Comparison of ENCODE assay signal across 36 cellular contexts in the genomic region with DNA sequence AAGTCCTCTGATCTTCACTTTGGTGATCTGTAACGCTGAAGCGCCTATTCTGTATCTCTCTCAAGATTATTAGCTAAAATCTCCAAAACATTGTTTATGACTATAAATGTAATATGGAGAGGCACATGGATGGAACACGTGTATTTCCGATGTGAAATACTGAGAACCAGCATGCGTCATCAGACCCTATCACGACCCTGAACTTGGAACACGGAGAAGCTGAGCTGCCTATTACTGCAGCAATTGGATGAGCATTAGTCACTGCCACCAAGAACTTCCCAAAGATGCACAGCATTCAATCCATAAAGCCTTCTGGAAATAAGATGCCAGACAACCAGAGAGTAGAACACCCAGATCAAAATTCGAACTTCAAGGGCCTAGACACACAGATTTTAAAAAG.
"Had no signal": no experiment of that assay in that cellular context is flagged by ENCODE, and none has a peak within 500 bp of the region (broad histone marks: within the 10 kb centered on the region; RNA-seq: fewer than 3 reads in every experiment).

No MANE protein-coding gene starts in this region.

- H3K4me3 Mint-ChIP-seq: activated CD4-positive, alpha-beta memory T cell treated with anti-CD3 and anti-CD28 coated beads, Interleukin-2, amount 10 ng/mL, durations not matched to agents 7 days and 5 days; activated CD4-positive, alpha-beta T cell treated with anti-CD3 and anti-CD28 coated beads for 36 hours; activated CD4-positive, alpha-beta T cell treated with anti-CD3 and anti-CD28 coated beads, Interleukin-2, amount 10 ng/mL, durations not matched to agents 7 days and 5 days; activated CD8-positive, alpha-beta memory T cell treated with anti-CD3 and anti-CD28 coated beads, Interleukin-2, amount 10 ng/mL, durations not matched to agents 7 days and 5 days; activated CD8-positive, alpha-beta T cell treated with anti-CD3 and anti-CD28 coated beads, Interleukin-2, amount 10 ng/mL, durations not matched to agents 7 days and 5 days; activated naive CD4-positive, alpha-beta T cell treated with anti-CD3 and anti-CD28 coated beads, Interleukin-2, amount 10 ng/mL, durations not matched to agents 7 days and 5 days; activated naive CD4-positive, alpha-beta T cell treated with anti-CD3 and anti-CD28 coated beads, Interleukin-2, amount 50 U/mL, for 24 hours; activated naive CD8-positive, alpha-beta T cell; activated naive CD8-positive, alpha-beta T cell treated with anti-CD3 and anti-CD28 coated beads, Interleukin-2, amount 10 ng/mL, durations not matched to agents 7 days and 5 days; activated naive CD8-positive, alpha-beta T cell treated with anti-CD3 and anti-CD28 coated beads, Interleukin-2, amount 50 U/mL, for 24 hours; activated T-cell treated with anti-CD3 and anti-CD28 coated beads, Interleukin-2, amount 50 U/mL, for 24 hours; brain; central memory CD8-positive, alpha-beta T cell; T-helper 1 cell treated with Interleukin-12 subunit alpha and Interleukin-12 subunit beta and Interleukin-4 antibody, amounts not matched to agents 30 μg/mL and 1 μg/mL, for 36 hours; T-helper 2 cell treated with Interferon-gamma antibody and Interleukin-4, amounts not matched to agents 5 μg/mL and 100 μg/mL, for 36 hours; WTC11 had no signal

- H3K27me3 Mint-ChIP-seq: activated CD4-positive, alpha-beta memory T cell treated with anti-CD3 and anti-CD28 coated beads, Interleukin-2, amount 10 ng/mL, durations not matched to agents 7 days and 5 days; activated CD4-positive, alpha-beta T cell treated with anti-CD3 and anti-CD28 coated beads for 36 hours; activated CD4-positive, alpha-beta T cell treated with anti-CD3 and anti-CD28 coated beads, Interleukin-2, amount 10 ng/mL, durations not matched to agents 7 days and 5 days; activated CD8-positive, alpha-beta memory T cell treated with anti-CD3 and anti-CD28 coated beads, Interleukin-2, amount 10 ng/mL, durations not matched to agents 7 days and 5 days; activated naive CD4-positive, alpha-beta T cell treated with anti-CD3 and anti-CD28 coated beads, Interleukin-2, amount 10 ng/mL, durations not matched to agents 7 days and 5 days; activated naive CD4-positive, alpha-beta T cell treated with anti-CD3 and anti-CD28 coated beads, Interleukin-2, amount 50 U/mL, for 24 hours; activated naive CD8-positive, alpha-beta T cell; activated naive CD8-positive, alpha-beta T cell treated with anti-CD3 and anti-CD28 coated beads, Interleukin-2, amount 10 ng/mL, durations not matched to agents 7 days and 5 days; activated naive CD8-positive, alpha-beta T cell treated with anti-CD3 and anti-CD28 coated beads, Interleukin-2, amount 50 U/mL, for 24 hours; activated T-cell treated with anti-CD3 and anti-CD28 coated beads, Interleukin-2, amount 50 U/mL, for 24 hours; brain; central memory CD8-positive, alpha-beta T cell had no signal

- H3K9me3 Mint-ChIP-seq: activated CD4-positive, alpha-beta memory T cell treated with anti-CD3 and anti-CD28 coated beads, Interleukin-2, amount 10 ng/mL, durations not matched to agents 7 days and 5 days; activated CD4-positive, alpha-beta T cell treated with anti-CD3 and anti-CD28 coated beads, Interleukin-2, amount 10 ng/mL, durations not matched to agents 7 days and 5 days; activated naive CD4-positive, alpha-beta T cell treated with anti-CD3 and anti-CD28 coated beads, Interleukin-2, amount 10 ng/mL, durations not matched to agents 7 days and 5 days; activated naive CD4-positive, alpha-beta T cell treated with anti-CD3 and anti-CD28 coated beads, Interleukin-2, amount 50 U/mL, for 24 hours; activated naive CD8-positive, alpha-beta T cell treated with anti-CD3 and anti-CD28 coated beads, Interleukin-2, amount 10 ng/mL, durations not matched to agents 7 days and 5 days; activated naive CD8-positive, alpha-beta T cell treated with anti-CD3 and anti-CD28 coated beads, Interleukin-2, amount 50 U/mL, for 24 hours; activated T-cell treated with anti-CD3 and anti-CD28 coated beads, Interleukin-2, amount 50 U/mL, for 24 hours; activated T-helper 2 cell treated with anti-CD3 and anti-CD28 coated beads, Interferon-gamma antibody, Interleukin-2, Interleukin-4, amounts not matched to agents 10 μg/mL and 5 μg/mL and 100 μg/mL, durations not matched to agents 14 hours and 24 hours and 36 hours; brain; central memory CD8-positive, alpha-beta T cell; T-helper 1 cell treated with Interleukin-12 subunit alpha and Interleukin-12 subunit beta and Interleukin-4 antibody, amounts not matched to agents 30 μg/mL and 1 μg/mL, for 36 hours; T-helper 2 cell treated with Interferon-gamma antibody and Interleukin-4, amounts not matched to agents 5 μg/mL and 100 μg/mL, for 36 hours; WTC11 had no signal

- ATAC-seq: activated CD4-positive, alpha-beta T cell treated with anti-CD3 and anti-CD28 coated beads for 36 hours; activated CD4-positive, CD25-positive, alpha-beta regulatory T cell treated with anti-CD3 and anti-CD28 coated beads, Interleukin-2, amount 50 U/mL, for 24 hours; activated CD8-positive, alpha-beta memory T cell treated with anti-CD3 and anti-CD28 coated beads, Interleukin-2, amount 10 ng/mL, durations not matched to agents 7 days and 5 days; activated CD8-positive, alpha-beta T cell treated with anti-CD3 and anti-CD28 coated beads, Interleukin-2, amount 10 ng/mL, durations not matched to agents 7 days and 5 days; activated naive CD8-positive, alpha-beta T cell treated with anti-CD3 and anti-CD28 coated beads, Interleukin-2, amount 50 U/mL, for 24 hours; WTC11 had no signal

- H3K4me1 Mint-ChIP-seq: activated naive CD4-positive, alpha-beta T cell treated with anti-CD3 and anti-CD28 coated beads, Interleukin-2, amount 50 U/mL, for 24 hours; brain; central memory CD8-positive, alpha-beta T cell; WTC11 had no signal

- H3K27ac Mint-ChIP-seq: activated CD4-positive, alpha-beta memory T cell treated with anti-CD3 and anti-CD28 coated beads, Interleukin-2, amount 10 ng/mL, durations not matched to agents 7 days and 5 days; activated CD4-positive, alpha-beta T cell treated with anti-CD3 and anti-CD28 coated beads for 36 hours; activated CD4-positive, alpha-beta T cell treated with anti-CD3 and anti-CD28 coated beads, Interleukin-2, amount 10 ng/mL, durations not matched to agents 7 days and 5 days; activated CD8-positive, alpha-beta memory T cell treated with anti-CD3 and anti-CD28 coated beads, Interleukin-2, amount 10 ng/mL, durations not matched to agents 7 days and 5 days; activated CD8-positive, alpha-beta T cell treated with anti-CD3 and anti-CD28 coated beads, Interleukin-2, amount 10 ng/mL, durations not matched to agents 7 days and 5 days; activated naive CD4-positive, alpha-beta T cell treated with anti-CD3 and anti-CD28 coated beads, Interleukin-2, amount 10 ng/mL, durations not matched to agents 7 days and 5 days; activated naive CD4-positive, alpha-beta T cell treated with anti-CD3 and anti-CD28 coated beads, Interleukin-2, amount 50 U/mL, for 24 hours; activated naive CD8-positive, alpha-beta T cell; activated naive CD8-positive, alpha-beta T cell treated with anti-CD3 and anti-CD28 coated beads, Interleukin-2, amount 10 ng/mL, durations not matched to agents 7 days and 5 days; activated naive CD8-positive, alpha-beta T cell treated with anti-CD3 and anti-CD28 coated beads, Interleukin-2, amount 50 U/mL, for 24 hours; activated T-cell treated with anti-CD3 and anti-CD28 coated beads, Interleukin-2, amount 50 U/mL, for 24 hours; activated T-helper 2 cell treated with anti-CD3 and anti-CD28 coated beads, Interferon-gamma antibody, Interleukin-2, Interleukin-4, amounts not matched to agents 10 μg/mL and 5 μg/mL and 100 μg/mL, durations not matched to agents 14 hours and 24 hours and 36 hours; T-helper 1 cell treated with Interleukin-12 subunit alpha and Interleukin-12 subunit beta and Interleukin-4 antibody, amounts not matched to agents 30 μg/mL and 1 μg/mL, for 36 hours; T-helper 2 cell treated with Interferon-gamma antibody and Interleukin-4, amounts not matched to agents 5 μg/mL and 100 μg/mL, for 36 hours; WTC11 had no signal

- DNase-seq: activated CD4-positive, alpha-beta memory T cell treated with anti-CD3 and anti-CD28 coated beads, Interleukin-2, amount 10 ng/mL, durations not matched to agents 7 days and 5 days; activated CD4-positive, alpha-beta T cell treated with anti-CD3 and anti-CD28 coated beads for 1 hour; activated CD4-positive, alpha-beta T cell treated with anti-CD3 and anti-CD28 coated beads for 36 hours; activated CD4-positive, alpha-beta T cell treated with anti-CD3 and anti-CD28 coated beads for 48 hours; activated CD4-positive, alpha-beta T cell treated with anti-CD3 and anti-CD28 coated beads, Interleukin-2, amount 10 ng/mL, durations not matched to agents 7 days and 5 days; activated CD4-positive, alpha-beta T cell treated with anti-CD3 and anti-CD28 coated beads, Interleukin-2, amount 50 U/mL, for 48 hours; activated CD4-positive, CD25-positive, alpha-beta regulatory T cell; activated CD8-positive, alpha-beta memory T cell treated with anti-CD3 and anti-CD28 coated beads for 24 hours; activated CD8-positive, alpha-beta memory T cell treated with anti-CD3 and anti-CD28 coated beads, Interleukin-2, amount 10 ng/mL, durations not matched to agents 7 days and 5 days; activated CD8-positive, alpha-beta memory T cell treated with anti-CD3 and anti-CD28 coated beads, Interleukin-2, amount 50 U/mL, for 48 hours; activated CD8-positive, alpha-beta T cell treated with anti-CD3 and anti-CD28 coated beads, Interleukin-2, amount 10 ng/mL, durations not matched to agents 7 days and 5 days; activated effector memory CD4-positive, alpha-beta T cell treated with Interleukin-2 at 50 U/mL for 16 hours; activated gamma-delta T cell; activated naive CD4-positive, alpha-beta T cell treated with anti-CD3 and anti-CD28 coated beads, Interleukin-2, amount 10 ng/mL, durations not matched to agents 7 days and 5 days; activated naive CD4-positive, alpha-beta T cell treated with Interleukin-2 at 50 U/mL for 16 hours; activated naive CD8-positive, alpha-beta T cell treated with anti-CD3 and anti-CD28 coated beads, Interleukin-2, amount 10 ng/mL, durations not matched to agents 7 days and 5 days; activated naive CD8-positive, alpha-beta T cell treated with anti-CD3 and anti-CD28 coated beads, Interleukin-2, amount 50 U/mL, for 24 hours; activated T-cell treated with anti-CD3 and anti-CD28 coated beads, Interleukin-2, amount 50 U/mL, for 24 hours; activated T-cell treated with anti-CD3 and anti-CD28 coated beads, Interleukin-2, amount 50 U/mL, for 48 hours; amniotic stem cell; cerebellar nuclear complex; T-helper 1 cell; T-helper 2 cell; T-helper 9 cell; WERI-Rb-1 had no signal

- H3K4me1 ChIP-seq: ascending aorta had no signal

- H3K27me3 ChIP-seq: ascending aorta, cardiac muscle cell had no signal

- H3K9me3 ChIP-seq: ascending aorta had no signal

- H3K27ac ChIP-seq: ascending aorta, cardiac muscle cell, WERI-Rb-1 had no signal

- H3K36me3 ChIP-seq: ascending aorta, cardiac muscle cell had no signal

- H3K4me3 ChIP-seq: ascending aorta, cardiac muscle cell had no signal
